Comparison of ENCODE assay signal across 33 cellular contexts in genomic region chr13:79547211-79547610, GRCh38.
"Had no signal": no experiment of that assay in that cellular context is flagged by ENCODE, and none has a peak within 500 bp of the region (broad histone marks: within the 10 kb centered on the region; RNA-seq: fewer than 3 reads in every experiment).

No MANE protein-coding gene starts in this region.

- DNase-seq: activated CD4-positive, alpha-beta memory T cell treated with anti-CD3 and anti-CD28 coated beads, Interleukin-2, amount 10 ng/mL, durations not matched to agents 7 days and 5 days; activated CD4-positive, alpha-beta T cell treated with anti-CD3 and anti-CD28 coated beads for 1 hour; activated CD4-positive, alpha-beta T cell treated with anti-CD3 and anti-CD28 coated beads for 48 hours; activated CD4-positive, CD25-positive, alpha-beta regulatory T cell; activated CD8-positive, alpha-beta memory T cell treated with anti-CD3 and anti-CD28 coated beads for 24 hours; activated CD8-positive, alpha-beta memory T cell treated with anti-CD3 and anti-CD28 coated beads, Interleukin-2, amount 10 ng/mL, durations not matched to agents 7 days and 5 days; activated gamma-delta T cell; activated naive CD4-positive, alpha-beta T cell treated with Interleukin-2 at 50 U/mL for 16 hours; activated naive CD8-positive, alpha-beta T cell treated with anti-CD3 and anti-CD28 coated beads, Interleukin-2, amount 10 ng/mL, durations not matched to agents 7 days and 5 days; activated T-cell treated with anti-CD3 and anti-CD28 coated beads, Interleukin-2, amount 50 U/mL, for 1 hour; amygdala; NCI-H1105; NCI-H1417 treated with DMSO at 0.1 percent for 48 hours; NCI-H187 treated with DMSO at 0.1 percent for 48 hours; NCI-H2081 treated with DMSO at 0.1 percent for 48 hours; NCI-H226; NCI-H446 treated with DMSO at 0.1 percent for 48 hours; NCI-H524; NCI-H69; NCI-H82; RPMI8226; SHP77 treated with DMSO at 0.1 percent for 48 hours; T-cell; T-helper 2 cell; T-helper 9 cell; WERI-Rb-1 had no signal

- H3K27me3 Mint-ChIP-seq: activated CD4-positive, alpha-beta memory T cell treated with anti-CD3 and anti-CD28 coated beads, Interleukin-2, amount 10 ng/mL, durations not matched to agents 7 days and 5 days; activated CD8-positive, alpha-beta memory T cell treated with anti-CD3 and anti-CD28 coated beads, Interleukin-2, amount 10 ng/mL, durations not matched to agents 7 days and 5 days; activated naive CD4-positive, alpha-beta T cell treated with anti-CD3 and anti-CD28 coated beads, Interleukin-2, amount 50 U/mL, for 24 hours; activated naive CD8-positive, alpha-beta T cell treated with anti-CD3 and anti-CD28 coated beads, Interleukin-2, amount 10 ng/mL, durations not matched to agents 7 days and 5 days; central memory CD8-positive, alpha-beta T cell; T-cell had no signal

- H3K27ac ChIP-seq: ascending aorta, cardiac muscle cell, WERI-Rb-1 had no signal

- ATAC-seq: activated CD8-positive, alpha-beta memory T cell treated with anti-CD3 and anti-CD28 coated beads, Interleukin-2, amount 10 ng/mL, durations not matched to agents 7 days and 5 days; Panc1; SK-N-SH treated with all-trans-retinoic acid at 6 μM for 48 hours; T-cell had no signal

- H3K9me3 ChIP-seq: ascending aorta had no signal

- H3K9me3 Mint-ChIP-seq: activated CD4-positive, alpha-beta memory T cell treated with anti-CD3 and anti-CD28 coated beads, Interleukin-2, amount 10 ng/mL, durations not matched to agents 7 days and 5 days; activated naive CD4-positive, alpha-beta T cell treated with anti-CD3 and anti-CD28 coated beads, Interleukin-2, amount 50 U/mL, for 24 hours; activated naive CD8-positive, alpha-beta T cell treated with anti-CD3 and anti-CD28 coated beads, Interleukin-2, amount 10 ng/mL, durations not matched to agents 7 days and 5 days; activated T-helper 2 cell treated with anti-CD3 and anti-CD28 coated beads, Interferon-gamma antibody, Interleukin-2, Interleukin-4, amounts not matched to agents 10 μg/mL and 5 μg/mL and 100 μg/mL, durations not matched to agents 14 hours and 24 hours and 36 hours; central memory CD8-positive, alpha-beta T cell; T-cell had no signal

- H3K4me3 Mint-ChIP-seq: activated CD4-positive, alpha-beta memory T cell treated with anti-CD3 and anti-CD28 coated beads, Interleukin-2, amount 10 ng/mL, durations not matched to agents 7 days and 5 days; activated CD8-positive, alpha-beta memory T cell treated with anti-CD3 and anti-CD28 coated beads, Interleukin-2, amount 10 ng/mL, durations not matched to agents 7 days and 5 days; activated naive CD4-positive, alpha-beta T cell treated with anti-CD3 and anti-CD28 coated beads, Interleukin-2, amount 50 U/mL, for 24 hours; activated naive CD8-positive, alpha-beta T cell treated with anti-CD3 and anti-CD28 coated beads, Interleukin-2, amount 10 ng/mL, durations not matched to agents 7 days and 5 days; central memory CD8-positive, alpha-beta T cell; T-cell had no signal

- H3K36me3 Mint-ChIP-seq: T-cell had no signal

- H3K4me3 ChIP-seq: ascending aorta, cardiac muscle cell had no signal

- H3K27ac Mint-ChIP-seq: activated CD4-positive, alpha-beta memory T cell treated with anti-CD3 and anti-CD28 coated beads, Interleukin-2, amount 10 ng/mL, durations not matched to agents 7 days and 5 days; activated CD8-positive, alpha-beta memory T cell treated with anti-CD3 and anti-CD28 coated beads, Interleukin-2, amount 10 ng/mL, durations not matched to agents 7 days and 5 days; activated naive CD4-positive, alpha-beta T cell treated with anti-CD3 and anti-CD28 coated beads, Interleukin-2, amount 50 U/mL, for 24 hours; activated naive CD8-positive, alpha-beta T cell treated with anti-CD3 and anti-CD28 coated beads, Interleukin-2, amount 10 ng/mL, durations not matched to agents 7 days and 5 days; activated T-helper 2 cell treated with anti-CD3 and anti-CD28 coated beads, Interferon-gamma antibody, Interleukin-2, Interleukin-4, amounts not matched to agents 10 μg/mL and 5 μg/mL and 100 μg/mL, durations not matched to agents 14 hours and 24 hours and 36 hours; T-cell had no signal

- H3K4me1 ChIP-seq: ascending aorta had no signal

- H3K36me3 ChIP-seq: ascending aorta, cardiac muscle cell, WERI-Rb-1 had no signal

- H3K27me3 ChIP-seq: ascending aorta, cardiac muscle cell had no signal

- H3K4me1 Mint-ChIP-seq: T-cell had no signal
